Comparison of ENCODE assay signal across 10 cellular contexts in genomic region chr13:98172570-98173405, GRCh38. TPM values are rescaled to one million over a fixed set of nuclear protein-coding genes. Genes with fewer than 3 reads are reported as not detected.
DNase-seq lines count a peak whose midpoint lies in the region; ATAC-seq and TF ChIP-seq lines count a peak whose summit lies in the region.
"Had no signal": no experiment of that assay in that cellular context is flagged by ENCODE, and none has a peak within 500 bp of the region (broad histone marks: within the 10 kb centered on the region; RNA-seq: fewer than 3 reads in every experiment).

No MANE protein-coding gene starts in this region.

- H3K27me3 Mint-ChIP-seq in endodermal cell (ENCODE audit: insufficient read depth), result no peaks in the 10 kb centered on the region

- 59 to 71% methylated on average over 5 to 7 of the region's 7 CpGs for WGBS in endodermal cell (ENCODE audit: insufficient coverage in 1 of 2, insufficient read length in 1 of 2), 2 experiments
- WGBS in tibial nerve, 2 donors, result 51 to 53% methylated on average over 7 of the region's 7 CpGs

- peaks cover 6% of the 10 kb centered on the region for H3K4me1 ChIP-seq in OCI-LY3 (ENCODE audit: low read length)
- H3K4me1 ChIP-seq in endodermal cell (ENCODE audit: control insufficient read depth, insufficient read depth, low read length), result peaks cover 39% of the 10 kb centered on the region
- H3K4me1 ChIP-seq in tibial nerve, result peaks cover 0 to 42% (median 12%) of the 10 kb centered on the region in 4 donors

- H3K4me1 Mint-ChIP-seq in endodermal cell, result peaks cover 59% of the 10 kb centered on the region
- H3K4me1 Mint-ChIP-seq: T-cell had no signal

- TF ChIP-seq CTCF in OCI-LY3 (IDR thresholded peaks at IDR 0.05; ENCODE audit: low read depth, low read length) (no peak), endodermal cell (conservative IDR thresholded peaks at IDR 0.05) (no peak), tibial nerve (IDR thresholded peaks at IDR 0.05) (no peak)

- H3K4me3 ChIP-seq in OCI-LY3 (ENCODE audit: low read length) (no peak overlapping the region), endodermal cell (ENCODE audit: low read length) (peak overlapping the region; percentile 2), tibial nerve (no peak overlapping the region)

- no peaks in the 10 kb centered on the region for H3K9me3 ChIP-seq in OCI-LY3 (ENCODE audit: insufficient read depth, low read length)
- H3K9me3 ChIP-seq in endodermal cell (ENCODE audit: control insufficient read depth, low read length), result no peaks in the 10 kb centered on the region
- H3K9me3 ChIP-seq in tibial nerve, result no peaks in the 10 kb centered on the region

- 0 out of 2 replicates have a peak overlapping the region, but pooled peaks have one; percentile 5 for H3K4me2 ChIP-seq in OCI-LY3 (ENCODE audit: low read length)

- H3K4me3 Mint-ChIP-seq in endodermal cell, result peak overlapping the region; percentile 21
- H3K4me3 Mint-ChIP-seq: activated naive CD8-positive, alpha-beta T cell; T-cell had no signal

- DNase-seq in endodermal cell, result no peak
- peak; percentile 19 for DNase-seq in lung microvascular endothelial cell (ENCODE audit: low read depth in 2 of 2)
- no peak for DNase-seq in tibial nerve (ENCODE audit: low spot score in 2 of 2)
- DNase-seq in activated naive CD4-positive, alpha-beta T cell treated with anti-CD3 and anti-CD28 coated beads, Interleukin-2, amount 50 U/mL, for 16 hours, result no peak
- no peak for DNase-seq in NCI-H1105 treated with DMSO at 0.1 percent for 48 hours (lab: John Stamatoyannopoulos, UW)
- DNase-seq: T-cell had no signal

- H2AFZ ChIP-seq in OCI-LY3 (ENCODE audit: low read depth, low read length), result no peak overlapping the region

- no peak for ATAC-seq in GM18907 (IDR thresholded peaks at IDR 0.05; ENCODE audit: unreplicated experiment)
- ATAC-seq in GM19452 (IDR thresholded peaks at IDR 0.05; ENCODE audit: unreplicated experiment), result no peak
- ATAC-seq: T-cell had no signal

- H3K27me3 ChIP-seq in OCI-LY3 (ENCODE audit: low read depth, low read length) (peaks cover 14% of the 10 kb centered on the region), endodermal cell (ENCODE audit: control insufficient read depth, insufficient read depth, low read length, poor library complexity, severe bottlenecking) (no peaks in the 10 kb centered on the region), tibial nerve (no peaks in the 10 kb centered on the region)

- H3K79me2 ChIP-seq in OCI-LY3 (ENCODE audit: low read length), result no peaks in the 10 kb centered on the region

- H3K36me3 ChIP-seq in OCI-LY3 (replicated peaks; ENCODE audit: low read depth, low read length) (no peaks in the 10 kb centered on the region), endodermal cell (ENCODE audit: control insufficient read depth, insufficient read depth, low read length) (peaks cover 41% of the 10 kb centered on the region), tibial nerve (peaks cover 0 to 5% (median 0%) of the 10 kb centered on the region in 3 donors)

- peaks cover 35% of the 10 kb centered on the region for H3K36me3 Mint-ChIP-seq in endodermal cell (ENCODE audit: low read depth)
- H3K36me3 Mint-ChIP-seq: activated naive CD8-positive, alpha-beta T cell; T-cell had no signal

- no peaks in the 10 kb centered on the region for H4K20me1 ChIP-seq in OCI-LY3 (ENCODE audit: insufficient read depth, low read length)

- H3K9ac ChIP-seq in OCI-LY3 (ENCODE audit: low read length) (no peak overlapping the region), endodermal cell (ENCODE audit: extremely low read depth, low read length, poor library complexity, severe bottlenecking) (peak overlapping the region; percentile 3)

- no peak overlapping the region for H3K27ac ChIP-seq in OCI-LY3 (ENCODE audit: low read length)
- H3K27ac ChIP-seq in endodermal cell (ENCODE audit: low read depth, low read length), result peak overlapping the region; percentile 71
- peak overlapping the region in 3 of 4 donors; percentile 23 to 82 (median 69) for H3K27ac ChIP-seq in tibial nerve

- peak overlapping the region; percentile 87 for H3K27ac Mint-ChIP-seq in endodermal cell
- H3K27ac Mint-ChIP-seq: activated naive CD8-positive, alpha-beta T cell; T-cell had no signal

- H3K9me3 Mint-ChIP-seq in endodermal cell, result no peaks in the 10 kb centered on the region
- H3K9me3 Mint-ChIP-seq: T-cell had no signal

- TF ChIP-seq POLR2A in tibial nerve (IDR thresholded peaks at IDR 0.05), result no peak

- no peak for TF ChIP-seq EP300 in tibial nerve (IDR thresholded peaks at IDR 0.05)

RNA-seq across cellular contexts. Expression of gene RNF113B, which starts 4.3 kb away (rescaled TPM):
- not detected for total RNA-seq in endodermal cell
- polyA plus RNA-seq in endodermal cell (2013, experiment 1 of 2), result not detected
- polyA plus RNA-seq in endodermal cell (2013, experiment 2 of 2), result not detected
- total RNA-seq in lung microvascular endothelial cell, result not detected in 2 replicates
- total RNA-seq in tibial nerve, result not detected
- total RNA-seq: T-cell had no signal

RNA-seq across cellular contexts. Expression of gene FARP1, which starts 29.9 kb away (rescaled TPM):
- total RNA-seq in endodermal cell (100 to 1,000 TPM; 237 to 319 TPM), lung microvascular endothelial cell (9.4 and 14.9 TPM in 2 replicates), tibial nerve (10 to 100 TPM; 21.4 to 28.5 (median 24.9) TPM)
- polyA plus RNA-seq in endodermal cell (2013, experiment 1 of 2), result 114 TPM
- 116 TPM for polyA plus RNA-seq in endodermal cell (2013, experiment 2 of 2)

Comparison
In these comparisons a context has a peak if more than half of its experiments do, and no peak if none do; other contexts are left out.
1. DNase-seq: peak in lung microvascular endothelial cell (2 of 2); none in endodermal cell (single experiment), tibial nerve (0 of 2), activated naive CD4-positive, alpha-beta T cell treated with anti-CD3 and anti-CD28 coated beads, Interleukin-2, amount 50 U/mL, for 16 hours (single experiment) and NCI-H1105 treated with DMSO at 0.1 percent for 48 hours (single experiment).
2. RNA of gene FARP1, which starts 29.9 kb away (total RNA-seq): 237 to 319 TPM in endodermal cell; 21.4 to 28.5 TPM in tibial nerve and 9.4 to 14.9 TPM in lung microvascular endothelial cell; every median in the first group is over 4 times any median in the second.